Comparison of ENCODE assay signal across 18 cellular contexts in genomic region chr2:96920801-96921560, GRCh38. TPM values are rescaled to one million over a fixed set of nuclear protein-coding genes. Genes with fewer than 3 reads are reported as not detected.
DNase-seq lines count a peak whose midpoint lies in the region; ATAC-seq and TF ChIP-seq lines count a peak whose summit lies in the region.
"Had no signal": no experiment of that assay in that cellular context is flagged by ENCODE, and none has a peak within 500 bp of the region (broad histone marks: within the 10 kb centered on the region; RNA-seq: fewer than 3 reads in every experiment).

No MANE protein-coding gene starts in this region.

- POLR2A ChIA-PET in CD8-positive, alpha-beta memory T cell (lab: Charles Lee): no interaction called here

- no peak overlapping the region for H3K4me2 ChIP-seq in neuronal stem cell (ENCODE audit: insufficient read depth, low read length, poor library complexity, severe bottlenecking)

- peaks cover 34% of the 10 kb centered on the region for H3K9me3 Mint-ChIP-seq in activated naive CD4-positive, alpha-beta T cell treated with anti-CD3 and anti-CD28 coated beads, Interleukin-2, amount 10 ng/mL, durations not matched to agents 7 days and 5 days
- H3K9me3 Mint-ChIP-seq in activated naive CD4-positive, alpha-beta T cell treated with anti-CD3 and anti-CD28 coated beads, Interleukin-2, amount 50 U/mL, for 72 hours: peaks cover 8 to 15% of the 10 kb centered on the region in 2 donors
- H3K9me3 Mint-ChIP-seq in CD8-positive, alpha-beta memory T cell: peaks cover 4 to 17% (median 6%) of the 10 kb centered on the region in 5 donors
- peaks cover 5 to 11% (median 10%) of the 10 kb centered on the region in 5 experiments for H3K9me3 Mint-ChIP-seq in brain

- H2BK12ac ChIP-seq in neuronal stem cell (ENCODE audit: low read length): peak overlapping the region; percentile 69

- CTCF ChIA-PET in activated naive CD4-positive, alpha-beta T cell treated with anti-CD3 and anti-CD28 coated beads, Interleukin-2, amount 10 ng/mL, durations not matched to agents 7 days and 5 days (lab: Charles Lee): interaction anchor here (0.9 to 1.2 kb wide), 2 partner anchors 30 to 63 kb away, joined by 3 to 4 read pairs; partner anchors contain the start of gene ANKRD39
- CTCF ChIA-PET in CD8-positive, alpha-beta memory T cell (lab: Charles Lee): interaction anchor here (1.1 to 2.2 kb wide), 4 partner anchors 19 to 63 kb away, joined by 3 to 8 read pairs (median 5); partner anchors contain the start of gene ANKRD39

- no peak overlapping the region for H2AFZ ChIP-seq in neuronal stem cell (ENCODE audit: low read length)
- H2AFZ ChIP-seq: GM23248 had no signal

- no CpG with 5 or more reads among the region's 19 CpGs for WGBS in neuronal stem cell (ENCODE audit: extremely low coverage in 2 of 2, insufficient read length in 2 of 2, insufficient replicate concordance in 1 of 2), 2 donors

- H4K8ac ChIP-seq in neuronal stem cell (ENCODE audit: low read depth, low read length): no peak overlapping the region

- peak overlapping the region; percentile 30 for H3K18ac ChIP-seq in neuronal stem cell (ENCODE audit: low read length)

- no peaks in the 10 kb centered on the region for H3K79me1 ChIP-seq in neuronal stem cell (ENCODE audit: low read depth, low read length)

- H2BK120ac ChIP-seq in neuronal stem cell (ENCODE audit: low read depth, low read length): no peak overlapping the region

- H2BK15ac ChIP-seq in neuronal stem cell (ENCODE audit: low read length): peak overlapping the region; percentile 59

- peaks cover 77% of the 10 kb centered on the region for H3K4me1 Mint-ChIP-seq in activated naive CD4-positive, alpha-beta T cell treated with anti-CD3 and anti-CD28 coated beads, Interleukin-2, amount 10 ng/mL, durations not matched to agents 7 days and 5 days
- H3K4me1 Mint-ChIP-seq in CD8-positive, alpha-beta memory T cell: peaks cover 41 to 68% (median 63%) of the 10 kb centered on the region in 3 donors
- peaks cover 35% of the 10 kb centered on the region for H3K4me1 Mint-ChIP-seq in brain

- H3K14ac ChIP-seq in neuronal stem cell (ENCODE audit: low read length): no peak overlapping the region

- peak overlapping the region; percentile 30 for H3K27ac Mint-ChIP-seq in activated naive CD4-positive, alpha-beta T cell treated with anti-CD3 and anti-CD28 coated beads, Interleukin-2, amount 10 ng/mL, durations not matched to agents 7 days and 5 days
- H3K27ac Mint-ChIP-seq in activated naive CD4-positive, alpha-beta T cell treated with anti-CD3 and anti-CD28 coated beads, Interleukin-2, amount 50 U/mL, for 72 hours: no peak overlapping the region
- H3K27ac Mint-ChIP-seq in CD8-positive, alpha-beta memory T cell: no peak overlapping the region
- peak overlapping the region in 3 of 5 experiments; percentile 5 to 77 (median 55) for H3K27ac Mint-ChIP-seq in brain

- H3K4me1 ChIP-seq in CD8-positive, alpha-beta memory T cell (ENCODE audit: insufficient read depth, low read length): peaks cover 36% of the 10 kb centered on the region
- no peaks in the 10 kb centered on the region for H3K4me1 ChIP-seq in neuronal stem cell (ENCODE audit: control insufficient read depth in 2 of 2, insufficient read depth in 1 of 2, low read depth in 1 of 2, low read length in 2 of 2)

- peaks cover 6% of the 10 kb centered on the region for H3K9me3 ChIP-seq in CD8-positive, alpha-beta memory T cell (ENCODE audit: low read length)
- H3K9me3 ChIP-seq in neuronal stem cell (replicated peaks in 1 of 2; ENCODE audit: control insufficient read depth in 2 of 2, insufficient read depth in 1 of 2, low read depth in 1 of 2, low read length in 2 of 2): peaks cover 5 to 13% of the 10 kb centered on the region in 2 donors

- H3K23ac ChIP-seq in neuronal stem cell (ENCODE audit: low read depth, low read length, poor library complexity): peak overlapping the region; percentile 22

- H4K91ac ChIP-seq in neuronal stem cell (ENCODE audit: low read depth, low read length, poor library complexity): peak overlapping the region; percentile 35

- H3K36me3 Mint-ChIP-seq in activated naive CD4-positive, alpha-beta T cell treated with anti-CD3 and anti-CD28 coated beads, Interleukin-2, amount 10 ng/mL, durations not matched to agents 7 days and 5 days: peaks cover 33% of the 10 kb centered on the region
- H3K36me3 Mint-ChIP-seq in activated naive CD4-positive, alpha-beta T cell treated with anti-CD3 and anti-CD28 coated beads, Interleukin-2, amount 50 U/mL, for 72 hours: peaks cover 15 to 19% of the 10 kb centered on the region in 2 donors
- H3K36me3 Mint-ChIP-seq in CD8-positive, alpha-beta memory T cell: peaks cover 3 to 27% (median 4%) of the 10 kb centered on the region in 3 donors
- no peaks in the 10 kb centered on the region for H3K36me3 Mint-ChIP-seq in brain

- peak overlapping the region; percentile 40 for H3K9ac ChIP-seq in neuronal stem cell (ENCODE audit: low read depth, low read length, poor library complexity)
- H3K9ac ChIP-seq: GM23248 had no signal

- no peak overlapping the region for H3K4ac ChIP-seq in neuronal stem cell (ENCODE audit: low read length)

- H3K27ac ChIP-seq in CD8-positive, alpha-beta memory T cell (ENCODE audit: low read depth, low read length): peak overlapping the region; percentile 84
- H3K27ac ChIP-seq in neuronal stem cell (replicated peaks; ENCODE audit: low read length): no peak overlapping the region
- H3K27ac ChIP-seq: GM23248, SK-N-MC had no signal

- no peak overlapping the region for H3K4me3 ChIP-seq in CD8-positive, alpha-beta memory T cell (ENCODE audit: low read length)
- peak overlapping the region in 1 of 2 donors; percentile 28 for H3K4me3 ChIP-seq in neuronal stem cell (ENCODE audit: low read length in 2 of 2)
- H3K4me3 ChIP-seq: GM23248, SK-N-MC had no signal

- H2BK5ac ChIP-seq in neuronal stem cell (ENCODE audit: low read length): no peak overlapping the region

- peak overlapping the region; percentile 88 for H2AK5ac ChIP-seq in neuronal stem cell (ENCODE audit: low read depth, low read length)

- no peaks in the 10 kb centered on the region for H3K27me3 ChIP-seq in CD8-positive, alpha-beta memory T cell (ENCODE audit: insufficient read depth, low read length, poor library complexity, severe bottlenecking)
- peaks cover 0 to 44% (median 0%) of the 10 kb centered on the region in 3 experiments for H3K27me3 ChIP-seq in neuronal stem cell (ENCODE audit: control insufficient read depth in 3 of 3, insufficient read depth in 3 of 3, low read depth in 1 of 3, low read length in 3 of 3)

- H3K4me3 Mint-ChIP-seq in activated naive CD4-positive, alpha-beta T cell treated with anti-CD3 and anti-CD28 coated beads, Interleukin-2, amount 10 ng/mL, durations not matched to agents 7 days and 5 days: no peak overlapping the region
- no peak overlapping the region for H3K4me3 Mint-ChIP-seq in CD8-positive, alpha-beta memory T cell
- no peak overlapping the region for H3K4me3 Mint-ChIP-seq in brain

- peaks cover 19% of the 10 kb centered on the region for H3K27me3 Mint-ChIP-seq in activated naive CD4-positive, alpha-beta T cell treated with anti-CD3 and anti-CD28 coated beads, Interleukin-2, amount 10 ng/mL, durations not matched to agents 7 days and 5 days
- no peaks in the 10 kb centered on the region for H3K27me3 Mint-ChIP-seq in CD8-positive, alpha-beta memory T cell
- no peaks in the 10 kb centered on the region for H3K27me3 Mint-ChIP-seq in brain

- DNase-seq in activated naive CD4-positive, alpha-beta T cell treated with anti-CD3 and anti-CD28 coated beads, Interleukin-2, amount 10 ng/mL, durations not matched to agents 7 days and 5 days: no peak
- DNase-seq in activated naive CD4-positive, alpha-beta T cell treated with anti-CD3 and anti-CD28 coated beads, Interleukin-2, amount 50 U/mL, for 72 hours (ENCODE audit: low spot score in 2 of 2): no peak
- DNase-seq in CD8-positive, alpha-beta memory T cell: no peak
- no peak for DNase-seq in neuronal stem cell (ENCODE audit: low spot score)
- DNase-seq in NCI-H2171 (lab: John Stamatoyannopoulos, UW): no peak
- DNase-seq: DMS79 treated with DMSO at 0.1 percent for 48 hours, GM23248, KBM-7, NCI-H1105 treated with DMSO at 0.1 percent for 48 hours, NCI-H1694, NCI-H2081 treated with DMSO at 0.1 percent for 48 hours, NCI-H774, OCI-M1, SHP77 had no signal

- ATAC-seq in activated naive CD4-positive, alpha-beta T cell treated with anti-CD3 and anti-CD28 coated beads, Interleukin-2, amount 50 U/mL, for 72 hours: no peak
- ATAC-seq in GM21515 (IDR thresholded peaks at IDR 0.05; ENCODE audit: unreplicated experiment) (no peak), HG02870 (IDR thresholded peaks at IDR 0.05; ENCODE audit: unreplicated experiment) (no peak)

- no peaks in the 10 kb centered on the region for H3K36me3 ChIP-seq in CD8-positive, alpha-beta memory T cell (ENCODE audit: insufficient read depth, low read length)
- H3K36me3 ChIP-seq in neuronal stem cell (replicated peaks in 1 of 2; ENCODE audit: control insufficient read depth in 2 of 2, insufficient read depth in 2 of 2, low read length in 2 of 2): no peaks in the 10 kb centered on the region

- TF ChIP-seq CTCF in brain (conservative IDR thresholded peaks at IDR 0.05): no peak

RNA-seq across cellular contexts. Expression of gene SEMA4C, which starts 51.1 kb away (rescaled TPM):
- total RNA-seq in activated naive CD4-positive, alpha-beta T cell treated with anti-CD3 and anti-CD28 coated beads, Interleukin-2, amount 50 U/mL, for 72 hours: 10 to 100 TPM in 1 of 2 donors, 1 to 10 TPM in 1; 6.8 to 10.8 TPM
- 10 to 100 TPM; 16.6 to 18.7 TPM for total RNA-seq in CD8-positive, alpha-beta memory T cell
- 7.1 TPM for polyA plus RNA-seq in CD8-positive, alpha-beta memory T cell
- polyA plus RNA-seq in brain (ENCODE audit: insufficient read depth, low read depth, low replicate concordance): 32.9 TPM
- 40.1 TPM for polyA plus RNA-seq in neuronal stem cell (2013, experiment 1 of 2)
- polyA plus RNA-seq in neuronal stem cell (2013, experiment 2 of 2): 39.2 TPM

Comparison
In these comparisons a context has a peak if more than half of its experiments do, and no peak if none do; other contexts are left out.
1. H3K27ac Mint-ChIP-seq: peak in activated naive CD4-positive, alpha-beta T cell treated with anti-CD3 and anti-CD28 coated beads, Interleukin-2, amount 10 ng/mL, durations not matched to agents 7 days and 5 days (single experiment) and brain (3 of 5); none in activated naive CD4-positive, alpha-beta T cell treated with anti-CD3 and anti-CD28 coated beads, Interleukin-2, amount 50 U/mL, for 72 hours (0 of 2) and CD8-positive, alpha-beta memory T cell (0 of 8).